Comparison of ENCODE assay signal across 27 cellular contexts in the genomic region with DNA sequence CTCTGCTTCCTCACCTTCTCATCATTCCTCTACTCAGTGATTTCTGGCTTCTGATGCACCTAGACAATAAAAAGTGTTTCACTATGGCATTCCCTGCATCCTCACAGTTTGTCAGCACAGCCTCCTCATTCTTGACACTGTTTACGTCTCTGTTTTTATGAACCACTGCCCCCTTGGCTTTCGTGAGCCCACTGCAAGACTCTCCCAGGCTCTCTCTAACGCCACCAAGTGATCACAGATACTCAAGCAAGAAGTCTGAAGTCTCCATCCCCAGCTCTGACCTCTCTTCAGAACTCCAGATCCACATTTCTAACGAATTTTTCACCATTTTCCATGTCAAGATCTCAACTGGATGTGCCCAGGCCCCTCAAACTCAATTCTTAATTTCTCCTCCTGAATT. TPM values are rescaled to one million over a fixed set of nuclear protein-coding genes. Genes with fewer than 3 reads are reported as not detected.
DNase-seq lines count a peak whose midpoint lies in the region; ATAC-seq and TF ChIP-seq lines count a peak whose summit lies in the region.
"Had no signal": no experiment of that assay in that cellular context is flagged by ENCODE, and none has a peak within 500 bp of the region (broad histone marks: within the 10 kb centered on the region; RNA-seq: fewer than 3 reads in every experiment).

No MANE protein-coding gene starts in this region.

- no peaks in the 10 kb centered on the region for H3K36me3 ChIP-seq in BE2C
- H3K36me3 ChIP-seq in GM23338 (ENCODE audit: insufficient read depth) = no peaks in the 10 kb centered on the region
- no peaks in the 10 kb centered on the region for H3K36me3 ChIP-seq in right atrium auricular region
- H3K36me3 ChIP-seq: esophagus squamous epithelium, gastroesophageal sphincter, sigmoid colon, suprapubic skin, uterus had no signal

- in situ Hi-C loops in SK-MEL-5 (cut with HindIII; ENCODE audit: low pct_unique_long_range_greater_than_20kb, low sequenced_read_pairs) = no loop called here

- no peak overlapping the region for H2AFZ ChIP-seq in GM23338
- H2AFZ ChIP-seq: parathyroid adenoma had no signal

- POLR2A ChIA-PET in CD4-positive, alpha-beta T cell (lab: Charles Lee) = no interaction called here

- 0 out of 2 replicates have a peak overlapping the region, but pooled peaks have one; percentile 13 for H3K27ac Mint-ChIP-seq in GM23338
- no peak overlapping the region for H3K27ac Mint-ChIP-seq in CD4-positive, alpha-beta T cell
- H3K27ac Mint-ChIP-seq: activated CD8-positive, alpha-beta memory T cell treated with anti-CD3 and anti-CD28 coated beads, Interleukin-2, amount 10 ng/mL, durations not matched to agents 7 days and 5 days; activated naive CD8-positive, alpha-beta T cell; activated T-helper 1 cell treated with anti-CD3 and anti-CD28 coated beads, Interleukin-12 subunit alpha, Interleukin-12 subunit beta, Interleukin-2, Interleukin-4 antibody, amounts not matched to agents 30 ng/mL and 10 ng/mL and 1 ng/mL, durations not matched to agents 14 hours and 24 hours and 36 hours; effector memory CD8-positive, alpha-beta T cell; memory B cell; naive thymus-derived CD4-positive, alpha-beta T cell had no signal

- intact Hi-C loops in CD4-positive, alpha-beta T cell (cut with DNase I, micrococcal nuclease) = no loop called here

- no peak overlapping the region for H3K4me3 ChIP-seq in BE2C (ENCODE audit: low read depth, low read length)
- no peak overlapping the region for H3K4me3 ChIP-seq in GM23338
- H3K4me3 ChIP-seq in right atrium auricular region = no peak overlapping the region
- H3K4me3 ChIP-seq: esophagus squamous epithelium, gastroesophageal sphincter, sigmoid colon, suprapubic skin, uterus had no signal

- no peak overlapping the region for H3K4me2 ChIP-seq in GM23338

- no peaks in the 10 kb centered on the region for H3K27me3 Mint-ChIP-seq in GM23338 (ENCODE audit: insufficient read depth, low read depth, poor library complexity)
- H3K27me3 Mint-ChIP-seq in CD4-positive, alpha-beta T cell = peaks cover 59% of the 10 kb centered on the region

- peaks cover 21% of the 10 kb centered on the region for H3K4me1 Mint-ChIP-seq in GM23338
- H3K4me1 Mint-ChIP-seq in CD4-positive, alpha-beta T cell (ENCODE audit: low read depth) = no peaks in the 10 kb centered on the region
- H3K4me1 Mint-ChIP-seq: activated CD8-positive, alpha-beta memory T cell treated with anti-CD3 and anti-CD28 coated beads, Interleukin-2, amount 10 ng/mL, durations not matched to agents 7 days and 5 days; memory B cell had no signal

- H3K9me3 ChIP-seq in BE2C (no peaks in the 10 kb centered on the region), right atrium auricular region (no peaks in the 10 kb centered on the region)
- H3K9me3 ChIP-seq in CD4-positive, alpha-beta T cell (ENCODE audit: control insufficient read depth, low read length) = no peaks in the 10 kb centered on the region
- H3K9me3 ChIP-seq: esophagus squamous epithelium, gastroesophageal sphincter, sigmoid colon, suprapubic skin, uterus had no signal

- H3K4me1 ChIP-seq in BE2C = no peaks in the 10 kb centered on the region
- H3K4me1 ChIP-seq in GM23338 (ENCODE audit: insufficient read depth) = peaks cover 4% of the 10 kb centered on the region; the same call in 1 of the 2 replicates
- H3K4me1 ChIP-seq in right atrium auricular region = no peaks in the 10 kb centered on the region
- H3K4me1 ChIP-seq: esophagus squamous epithelium, gastroesophageal sphincter, parathyroid adenoma, sigmoid colon, suprapubic skin, uterus had no signal

- H3K36me3 Mint-ChIP-seq in GM23338 (ENCODE audit: low read depth) = peaks cover 37% of the 10 kb centered on the region
- H3K36me3 Mint-ChIP-seq in CD4-positive, alpha-beta T cell (ENCODE audit: low read depth) = no peaks in the 10 kb centered on the region
- H3K36me3 Mint-ChIP-seq: activated CD8-positive, alpha-beta memory T cell treated with anti-CD3 and anti-CD28 coated beads, Interleukin-2, amount 10 ng/mL, durations not matched to agents 7 days and 5 days; activated naive CD8-positive, alpha-beta T cell; memory B cell; naive thymus-derived CD4-positive, alpha-beta T cell had no signal

- no peak overlapping the region for H3K27ac ChIP-seq in GM23338 (ENCODE audit: low read depth)
- H3K27ac ChIP-seq in right atrium auricular region = no peak overlapping the region
- H3K27ac ChIP-seq in CD4-positive, alpha-beta T cell (ENCODE audit: low read depth, low read length) = no peak overlapping the region
- H3K27ac ChIP-seq: esophagus squamous epithelium, gastroesophageal sphincter, parathyroid adenoma, sigmoid colon, suprapubic skin, uterus had no signal

- H4K20me1 ChIP-seq in GM23338 (replicated peaks; ENCODE audit: insufficient read depth) = no peaks in the 10 kb centered on the region; the same call in 1 of the 2 replicates

- ATAC-seq in GM23338 = peak; percentile 86
- ATAC-seq in GM18861 (IDR thresholded peaks at IDR 0.05; ENCODE audit: unreplicated experiment) = no peak
- ATAC-seq in CD4-positive, alpha-beta T cell (ENCODE audit: poor library complexity) = no peak
- ATAC-seq: activated CD8-positive, alpha-beta memory T cell treated with anti-CD3 and anti-CD28 coated beads, Interleukin-2, amount 10 ng/mL, durations not matched to agents 7 days and 5 days; effector memory CD8-positive, alpha-beta T cell; gastroesophageal sphincter; naive thymus-derived CD4-positive, alpha-beta T cell had no signal

- H3F3A ChIP-seq in GM23338 (replicated peaks; ENCODE audit: low read depth) = no peaks in the 10 kb centered on the region

- no peaks in the 10 kb centered on the region for H3K27me3 ChIP-seq in BE2C
- H3K27me3 ChIP-seq in GM23338 (ENCODE audit: insufficient read depth) = no peaks in the 10 kb centered on the region
- no peaks in the 10 kb centered on the region for H3K27me3 ChIP-seq in right atrium auricular region
- H3K27me3 ChIP-seq in CD4-positive, alpha-beta T cell (ENCODE audit: control insufficient read depth, insufficient read depth, low read length) = peaks cover 4% of the 10 kb centered on the region
- H3K27me3 ChIP-seq: esophagus squamous epithelium, gastroesophageal sphincter, sigmoid colon, suprapubic skin, uterus had no signal

- CTCF ChIA-PET in CD4-positive, alpha-beta T cell (lab: Charles Lee) = no interaction called here

- H3K9me2 ChIP-seq in GM23338 (ENCODE audit: insufficient read depth) = no peaks in the 10 kb centered on the region

- peaks cover 5% of the 10 kb centered on the region; the same call in 1 of the 2 replicates for H3K79me2 ChIP-seq in GM23338 (replicated peaks; ENCODE audit: insufficient read depth)

- DNase-seq in BE2C (no peak), GM23338 (ENCODE audit: low spot score) (peak; percentile 62), SK-MEL-5 (ENCODE audit: low read depth, low spot score) (peak; percentile 16), left kidney (ENCODE audit: low read depth, low spot score) (peak; percentile 24), right atrium auricular region (ENCODE audit: low spot score) (no peak), T-helper 1 cell (no peak)
- no peak for DNase-seq in CD4-positive, alpha-beta T cell
- DNase-seq: activated CD4-positive, alpha-beta T cell treated with anti-CD3 and anti-CD28 coated beads for 4 hours; activated CD8-positive, alpha-beta memory T cell treated with anti-CD3 and anti-CD28 coated beads, Interleukin-2, amount 10 ng/mL, durations not matched to agents 7 days and 5 days; DND-41; effector memory CD8-positive, alpha-beta T cell; esophagus squamous epithelium; naive thymus-derived CD4-positive, alpha-beta T cell; NCI-H1092; NCI-H2029 treated with DMSO at 0.1 percent for 48 hours; NCI-H446 treated with DMSO at 0.1 percent for 48 hours; sigmoid colon; uterus had no signal

- H3K4me3 Mint-ChIP-seq in GM23338 = no peak overlapping the region
- no peak overlapping the region for H3K4me3 Mint-ChIP-seq in CD4-positive, alpha-beta T cell
- H3K4me3 Mint-ChIP-seq: activated CD8-positive, alpha-beta memory T cell treated with anti-CD3 and anti-CD28 coated beads, Interleukin-2, amount 10 ng/mL, durations not matched to agents 7 days and 5 days; activated naive CD8-positive, alpha-beta T cell; activated T-helper 1 cell treated with anti-CD3 and anti-CD28 coated beads, Interleukin-12 subunit alpha, Interleukin-12 subunit beta, Interleukin-2, Interleukin-4 antibody, amounts not matched to agents 30 ng/mL and 10 ng/mL and 1 ng/mL, durations not matched to agents 14 hours and 24 hours and 36 hours; effector memory CD8-positive, alpha-beta T cell; memory B cell; naive thymus-derived CD4-positive, alpha-beta T cell had no signal

- H3K9me3 Mint-ChIP-seq in GM23338 = peaks cover 2% of the 10 kb centered on the region; the same call in 1 of the 3 replicates
- H3K9me3 Mint-ChIP-seq in CD4-positive, alpha-beta T cell = no peaks in the 10 kb centered on the region
- H3K9me3 Mint-ChIP-seq: activated T-helper 1 cell treated with anti-CD3 and anti-CD28 coated beads, Interleukin-12 subunit alpha, Interleukin-12 subunit beta, Interleukin-2, Interleukin-4 antibody, amounts not matched to agents 30 ng/mL and 10 ng/mL and 1 ng/mL, durations not matched to agents 14 hours and 24 hours and 36 hours; effector memory CD8-positive, alpha-beta T cell; memory B cell had no signal

- TF ChIP-seq CTCF in BE2C (IDR thresholded peaks at IDR 0.05; ENCODE audit: low read depth, low read length) = peak; percentile 29
- TF ChIP-seq CTCF in GM23338 (conservative IDR thresholded peaks at IDR 0.05; ENCODE audit: low read depth in 2 of 2) = peak; percentile 50 to 57
- no peak for TF ChIP-seq CTCF in right atrium auricular region (IDR thresholded peaks at IDR 0.05)
- TF ChIP-seq CTCF in CD4-positive, alpha-beta T cell (IDR thresholded peaks at IDR 0.05) = no peak

RNA-seq across cellular contexts. Expression of a gene that starts 8.9 kb away (rescaled TPM):
- polyA plus RNA-seq in BE2C (2012; ENCODE audit: insufficient read depth, insufficient read length, low read depth) = 0.48 TPM
- 11.4 and 16.0 TPM in 2 replicates for total RNA-seq in GM23338 (2014; rRNA removed; shearing (Covaris generic))
- polyA plus RNA-seq in GM23338 (2016; fragmentation: Nextera tagmentation; extraction: Ambion mirVana) = 6.0 and 6.5 TPM in 2 replicates
- 0.03 TPM in 1 of 2 replicates, not detected in the other for total RNA-seq in SK-MEL-5 (2014; rRNA removed; shearing (Covaris generic))
- 0.05 and 0.16 TPM in 2 replicates for polyA plus RNA-seq in SK-MEL-5 (2015; cell fraction: cytosol; rRNA removed)
- polyA plus RNA-seq in SK-MEL-5 (2015; cell fraction: nucleus; rRNA removed) = 0.59 TPM in 1 of 2 replicates, not detected in the other
- 1 to 10 TPM in 1 of 2 donors, under 1 TPM in 1; 0.90 to 1.5 TPM for total RNA-seq in right atrium auricular region
- not detected for total RNA-seq in CD4-positive, alpha-beta T cell
- polyA plus RNA-seq: naive thymus-derived CD4-positive, alpha-beta T cell had no signal

RNA-seq across cellular contexts. Expression of a gene that starts 52.5 kb away (rescaled TPM):
- not detected for polyA plus RNA-seq in BE2C (2012; ENCODE audit: insufficient read depth, insufficient read length, low read depth)
- not detected in 2 replicates for total RNA-seq in GM23338 (2014; rRNA removed; shearing (Covaris generic))
- not detected in 2 replicates for polyA plus RNA-seq in GM23338 (2016; fragmentation: Nextera tagmentation; extraction: Ambion mirVana)
- total RNA-seq in SK-MEL-5 (2014; rRNA removed; shearing (Covaris generic)) = not detected in 2 replicates
- not detected in 2 replicates for polyA plus RNA-seq in SK-MEL-5 (2015; cell fraction: cytosol; rRNA removed)
- polyA plus RNA-seq in SK-MEL-5 (2015; cell fraction: nucleus; rRNA removed) = not detected in 2 replicates
- not detected for total RNA-seq in right atrium auricular region
- total RNA-seq in CD4-positive, alpha-beta T cell = under 1 TPM in 1 of 2 experiments, not detected in 1; 0.56 TPM
- total RNA-seq: activated CD8-positive, alpha-beta memory T cell treated with anti-CD3 and anti-CD28 coated beads, Interleukin-2, amount 10 ng/mL, durations not matched to agents 7 days and 5 days; astrocyte; esophagus squamous epithelium; gastroesophageal sphincter; naive thymus-derived CD4-positive, alpha-beta T cell; sigmoid colon; suprapubic skin had no signal
- polyA plus RNA-seq: AG04450; naive thymus-derived CD4-positive, alpha-beta T cell; sigmoid colon had no signal

Comparison
In these comparisons a context has a peak if more than half of its experiments do, and no peak if none do; other contexts are left out.
1. DNase-seq: peak in GM23338 (single experiment), SK-MEL-5 (single experiment) and left kidney (single experiment); none in BE2C (single experiment), right atrium auricular region (single experiment), CD4-positive, alpha-beta T cell (0 of 10) and T-helper 1 cell (0 of 5).
2. CTCF ChIP-seq: peak in BE2C (single experiment) and GM23338 (2 of 2); none in right atrium auricular region (0 of 2) and CD4-positive, alpha-beta T cell (single experiment).